ENCODE assay signal across 12 cellular contexts in genomic region chr17:78366109-78366848, GRCh38. TPM values are rescaled to one million over a fixed set of nuclear protein-coding genes. Genes with fewer than 3 reads are reported as not detected.
DNase-seq lines count a peak whose midpoint lies in the region; ATAC-seq and TF ChIP-seq lines count a peak whose summit lies in the region.
"Had no signal": no experiment of that assay in that cellular context is flagged by ENCODE, and none has a peak within 500 bp of the region (broad histone marks: within the 10 kb centered on the region; RNA-seq: fewer than 3 reads in every experiment).

No MANE protein-coding gene starts in this region.

- TF ChIP-seq CTCF in WERI-Rb-1 (IDR thresholded peaks at IDR 0.05; ENCODE audit: low read depth, low read length): no peak

- H3K27ac ChIP-seq in SJSA1 (peak overlapping the region; percentile 73), WERI-Rb-1 (no peak overlapping the region)
- H3K27ac ChIP-seq: foreskin keratinocyte had no signal

- no peak for TF ChIP-seq POLR2A in GM18505 (IDR thresholded peaks at IDR 0.05; ENCODE audit: borderline replicate concordance, extremely low read depth, insufficient read depth, insufficient read length)
- no peak for TF ChIP-seq POLR2A in erythroblast (IDR thresholded peaks at IDR 0.05; ENCODE audit: low read length)

- no peaks in the 10 kb centered on the region for H3K9me3 ChIP-seq in SJSA1 (replicated peaks)
- no peaks in the 10 kb centered on the region for H3K9me3 ChIP-seq in WERI-Rb-1 (ENCODE audit: severe bottlenecking)

- H3K27me3 ChIP-seq in SJSA1 (replicated peaks) (no peaks in the 10 kb centered on the region), WERI-Rb-1 (ENCODE audit: insufficient read depth, low read depth, severe bottlenecking) (no peaks in the 10 kb centered on the region)

- ATAC-seq in GM19025 (IDR thresholded peaks at IDR 0.05; ENCODE audit: low read depth, unreplicated experiment): peak; percentile 74
- peak; percentile 64 for ATAC-seq in left ventricle myocardium superior
- no peak for ATAC-seq in GM18505 (IDR thresholded peaks at IDR 0.05; ENCODE audit: unreplicated experiment)
- ATAC-seq in HG02981 (IDR thresholded peaks at IDR 0.05; ENCODE audit: unreplicated experiment): no peak
- ATAC-seq: foreskin keratinocyte had no signal

- no peak overlapping the region for H3K4me3 ChIP-seq in SJSA1
- no peak overlapping the region for H3K4me3 ChIP-seq in WERI-Rb-1 (ENCODE audit: low read depth, low read length)

- intact Hi-C loops in left ventricle myocardium superior (cut with micrococcal nuclease): no loop called here

- DNase-seq in SJSA1 (ENCODE audit: low read depth in 1 of 2, low spot score in 2 of 2): no peak
- DNase-seq in left ventricle myocardium superior: peak; percentile 66
- peak; percentile 29 for DNase-seq in retina
- DNase-seq in erythroblast (lab: John Stamatoyannopoulos, UW): no peak
- DNase-seq in WERI-Rb-1: no peak
- DNase-seq: activated naive CD4-positive, alpha-beta T cell treated with anti-CD3 and anti-CD28 coated beads, Interleukin-2, amount 10 ng/mL, durations not matched to agents 7 days and 5 days; COR-L47; foreskin keratinocyte; NCI-H345 had no signal

- H3K36me3 ChIP-seq in SJSA1: no peaks in the 10 kb centered on the region
- no peaks in the 10 kb centered on the region for H3K36me3 ChIP-seq in WERI-Rb-1

- peaks cover 43% of the 10 kb centered on the region for H3K4me1 ChIP-seq in SJSA1 (replicated peaks)
- H3K4me1 ChIP-seq: foreskin keratinocyte had no signal

RNA-seq across cellular contexts. Expression of gene SOCS3, which starts 6.4 kb away (rescaled TPM):
- 44.7 and 71.9 TPM in 2 replicates for total RNA-seq in SJSA1 (2014; rRNA removed; shearing (Covaris generic))
- 11.1 TPM for total RNA-seq in left ventricle myocardium superior

RNA-seq across cellular contexts. Expression of gene PGS1, which starts 12.2 kb away (rescaled TPM):
- 43.6 and 64.1 TPM in 2 replicates for total RNA-seq in SJSA1 (2014; rRNA removed; shearing (Covaris generic))
- 18.3 TPM for total RNA-seq in left ventricle myocardium superior

Comparison
In these comparisons a context has a peak if more than half of its experiments do, and no peak if none do; other contexts are left out.
1. ATAC-seq: peak in GM19025 (single experiment) and left ventricle myocardium superior (single experiment); none in GM18505 (single experiment) and HG02981 (single experiment).
2. DNase-seq: peak in left ventricle myocardium superior (single experiment) and retina (single experiment); none in SJSA1 (0 of 2), erythroblast (0 of 2) and WERI-Rb-1 (single experiment).